ENCODE assay signal across 8 cellular contexts in genomic region chr2:161308178-161308955, GRCh38. TPM values are rescaled to one million over a fixed set of nuclear protein-coding genes. Genes with fewer than 3 reads are reported as not detected.
DNase-seq lines count a peak whose midpoint lies in the region; TF ChIP-seq lines count a peak whose summit lies in the region.

Gene PSMD14 (plus strand): TSS chr2:161308425. CDS start chr2:161318826, 10,401 bp downstream.

- WGBS in SK-N-SH (ENCODE audit: low lambda C conversion rate), result 2% methylated on average over 35 of the region's 60 CpGs

- peak; percentile 78 for DNase-seq in GM04503 (ENCODE audit: low read depth)
- DNase-seq in HFFc6, result peak; percentile 96
- peak; percentile 98 for DNase-seq in NB4 (ENCODE audit: low read depth)
- peak; percentile 88 for DNase-seq in SK-N-SH
- peak; percentile 86 for DNase-seq in activated naive CD4-positive, alpha-beta T cell treated with anti-CD3 and anti-CD28 coated beads, Interleukin-2, amount 50 U/mL, for 16 hours
- DNase-seq in globus pallidus (ENCODE audit: low spot score), result peak; percentile 90
- peak; percentile 90 for DNase-seq in occipital lobe (lab: John Stamatoyannopoulos, UW)

- H3F3A ChIP-seq in SK-N-SH (replicated peaks; ENCODE audit: insufficient read depth), result no peaks in the 10 kb centered on the region

- H3K4me1 Mint-ChIP-seq in HFFc6 (ENCODE audit: low read depth), result peaks cover 40% of the 10 kb centered on the region

- H3K27ac ChIP-seq in SK-N-SH (ENCODE audit: low read depth in 2 of 2, low read length in 1 of 2), result peak within 1 kb of the TSS; percentile 85 to 91
- H3K27ac ChIP-seq in temporal lobe (ENCODE audit: low read depth, low read length), result peak within 1 kb of the TSS; percentile 60

- H3K9ac ChIP-seq in SK-N-SH, result peak within 1 kb of the TSS; percentile 89

- no peaks in the 10 kb centered on the region for H3K9me2 ChIP-seq in SK-N-SH

- peak within 1 kb of the TSS; percentile 76 for H3K4me2 ChIP-seq in SK-N-SH

- peaks cover 14% of the 10 kb centered on the region for H3K9me3 Mint-ChIP-seq in HFFc6

- H3K79me2 ChIP-seq in SK-N-SH (ENCODE audit: insufficient read depth), result peaks cover 60% of the 10 kb centered on the region

- peaks cover 8% of the 10 kb centered on the region; the same call in 1 of the 2 replicates for H4K20me1 ChIP-seq in SK-N-SH (ENCODE audit: insufficient read depth)

- CTCF ChIA-PET in SK-N-SH (lab: Yijun Ruan, JAX), result interaction anchor here (0.6 to 1.1 kb wide), 5 partner anchors 27 to 185 kb away, joined by 3 to 4 read pairs (median 3); no protein-coding TSS in a partner anchor

- H3K4me3 Mint-ChIP-seq in HFFc6, result peak within 1 kb of the TSS; percentile 94

- peak in 1 of 2 experiments; percentile 38; a peak in 1 of 4 replicates for TF ChIP-seq EP300 in SK-N-SH (IDR thresholded peaks at IDR 0.05; ENCODE audit: borderline replicate concordance in 1 of 2, low read depth in 1 of 2, low read length in 1 of 2)

- H3K4me3 ChIP-seq in NB4 (ENCODE audit: low read depth, low read length) (peak within 1 kb of the TSS; percentile 98), SK-N-SH (ENCODE audit: low read depth in 2 of 2, low read length in 1 of 2) (peak within 1 kb of the TSS; percentile 86 to 88)

- H3K4me1 ChIP-seq in SK-N-SH (ENCODE audit: control insufficient read depth in 1 of 2, insufficient read depth in 2 of 2, low read depth in 1 of 2, low read length in 1 of 2), result peaks cover 0 to 6% of the 10 kb centered on the region in 2 experiments; a peak in 3 of 4 replicates

- H3K9me3 ChIP-seq in SK-N-SH, result peaks cover under 1% of the 10 kb centered on the region; the same call in 1 of the 2 replicates

- no peak for TF ChIP-seq RAD21 in SK-N-SH (IDR thresholded peaks at IDR 0.05; ENCODE audit: low read length)

- no peaks in the 10 kb centered on the region for H3K27me3 ChIP-seq in SK-N-SH (ENCODE audit: insufficient read depth)

- peaks cover 0 to 10% of the 10 kb centered on the region in 2 experiments for H3K36me3 ChIP-seq in SK-N-SH (replicated peaks in 1 of 2; ENCODE audit: control insufficient read depth in 1 of 2, insufficient read depth in 2 of 2, low read length in 1 of 2)

- peak within 1 kb of the TSS; percentile 94 for H2AFZ ChIP-seq in SK-N-SH (ENCODE audit: low read depth)

- POLR2A ChIA-PET in SK-N-SH (lab: Yijun Ruan, JAX), result interaction anchor here (0.6 to 1.0 kb wide), 3 partner anchors 28 to 107 kb away, joined by 3 to 5 read pairs (median 4); no protein-coding TSS in a partner anchor

- H3K27ac Mint-ChIP-seq in HFFc6, result peak within 1 kb of the TSS; percentile 96

- H3K27me3 Mint-ChIP-seq in HFFc6 (ENCODE audit: insufficient read depth), result peaks cover 2% of the 10 kb centered on the region; the same call in 1 of the 2 replicates

- TF ChIP-seq POLR2A in NB4 (IDR thresholded peaks at IDR 0.05; ENCODE audit: extremely low read depth, insufficient read length), result peak; percentile 61

- TF ChIP-seq CTCF in HFFc6 (IDR thresholded peaks at IDR 0.05), result no peak; the same call in 1 of the 2 replicates
- no peak for TF ChIP-seq CTCF in NB4 (IDR thresholded peaks at IDR 0.05; ENCODE audit: low read depth, low read length)
- TF ChIP-seq CTCF in SK-N-SH (IDR thresholded peaks at IDR 0.05), result no peak

- H3K36me3 Mint-ChIP-seq in HFFc6 (ENCODE audit: low read depth), result peaks cover 35% of the 10 kb centered on the region

TF ChIP-seq in SK-N-SH, 30 proteins besides CTCF, POLR2A, EP300 and RAD21 (continues in another document):
- peak; percentile 83 for TF ChIP-seq MAX (IDR thresholded peaks at IDR 0.05; ENCODE audit: low read depth)
- peak; percentile 70 for TF ChIP-seq CHD2 (IDR thresholded peaks at IDR 0.05; ENCODE audit: low read length, partially characterized antibody)
- peak; percentile 43 for TF ChIP-seq USF1 (IDR thresholded peaks at IDR 0.05; ENCODE audit: borderline replicate concordance, low read depth)
- peak; percentile 8; the same call in 1 of the 2 replicates for TF ChIP-seq RFX5 (IDR thresholded peaks at IDR 0.05; ENCODE audit: low read length)
- no peak for TF ChIP-seq USF2 (IDR thresholded peaks at IDR 0.05; ENCODE audit: borderline replicate concordance, low read depth, low read length)
- no peak for TF ChIP-seq RXRA (IDR thresholded peaks at IDR 0.05; ENCODE audit: borderline replicate concordance, low read depth)
- TF ChIP-seq FOXJ3 (CRISPR knock-in tag; IDR thresholded peaks at IDR 0.05), result 0 out of 2 replicates have a peak, but pooled peaks have one; percentile 29
- TF ChIP-seq SMC3 (IDR thresholded peaks at IDR 0.05; ENCODE audit: low read depth, low read length), result no peak; the same call in 1 of the 2 replicates
- TF ChIP-seq EZH2phosphoT487 (IDR thresholded peaks at IDR 0.05; ENCODE audit: borderline replicate concordance, low read depth), result no peak
- peak; percentile 77 for TF ChIP-seq TAF1 (IDR thresholded peaks at IDR 0.05; ENCODE audit: borderline replicate concordance, low read depth, low read length)
- peak; percentile 94 for TF ChIP-seq GABPA (IDR thresholded peaks at IDR 0.05; ENCODE audit: low read depth)
- TF ChIP-seq TCF12 (IDR thresholded peaks at IDR 0.05), result no peak
- no peak for TF ChIP-seq PBX3 (IDR thresholded peaks at IDR 0.05)
- no peak for TF ChIP-seq GATA2 (CRISPR knock-in tag; IDR thresholded peaks at IDR 0.05)
- peak; percentile 66 for TF ChIP-seq YY1 (IDR thresholded peaks at IDR 0.05; ENCODE audit: low read depth)
- peak; percentile 96 for TF ChIP-seq POLR2AphosphoS5 (IDR thresholded peaks at IDR 0.05; ENCODE audit: low read depth, low read length)
- no peak for TF ChIP-seq IRF3 (IDR thresholded peaks at IDR 0.05; ENCODE audit: low read depth, low read length)
- TF ChIP-seq MXI1 (IDR thresholded peaks at IDR 0.05; ENCODE audit: low read depth, low read length), result peak; percentile 63; the same call in 1 of the 2 replicates
- TF ChIP-seq FOXM1 (IDR thresholded peaks at IDR 0.05; ENCODE audit: low read depth), result 0 out of 2 replicates have a peak, but pooled peaks have one; percentile 18
- TF ChIP-seq FOSL2 (IDR thresholded peaks at IDR 0.05; ENCODE audit: borderline replicate concordance, low read depth), result peak; percentile 29; the same call in 1 of the 2 replicates
- peak; percentile 2; the same call in 1 of the 2 replicates for TF ChIP-seq NFIC (IDR thresholded peaks at IDR 0.05; ENCODE audit: borderline replicate concordance)
- TF ChIP-seq SIN3A (IDR thresholded peaks at IDR 0.05; ENCODE audit: borderline replicate concordance, low read depth, low read length), result peak; percentile 94; the same call in 1 of the 2 replicates
- no peak for TF ChIP-seq JUND (IDR thresholded peaks at IDR 0.05)
- TF ChIP-seq NRF1 (IDR thresholded peaks at IDR 0.05; ENCODE audit: low read depth, low read length), result no peak

RNA-seq across cellular contexts. Expression of gene PSMD14, which starts in this region (rescaled TPM):
- 10 to 100 TPM; 74.7 to 88.8 (median 78.7) TPM for total RNA-seq in HFFc6 (2021; fragmentation: NEBNext Ultra II Directional; extraction: Animal tissue kit (Norgen Biotek cat#: 25700))
- polyA plus RNA-seq in SK-N-SH (2012; rRNA removed), result 50.4 and 68.2 TPM in 2 replicates
- 79.7 and 98.0 TPM in 2 replicates for polyA plus RNA-seq in SK-N-SH (2012; cell fraction: cytosol; rRNA removed)
- polyA plus RNA-seq in SK-N-SH (2012; cell fraction: nucleus; rRNA removed), result 17.7 and 38.2 TPM in 2 replicates
- total RNA-seq in occipital lobe (101 TPM), temporal lobe (64.4 TPM)

Comparison
In these comparisons a context has a peak if more than half of its experiments do, and no peak if none do; other contexts are left out.
1. Peak in every context shown above with its lines: DNase-seq, H3K4me3 ChIP-seq and H3K27ac ChIP-seq.